ENCODE assay signal across 2 cellular contexts in genomic region chr14:89907655-89908054, GRCh38.
TF ChIP-seq lines count a peak whose summit lies in the region.

No MANE protein-coding gene starts in this region.

TF ChIP-seq in HepG2, 621 proteins besides CTCF, POLR2A, EP300 and RAD21:
- TF ChIP-seq ZNF552 (CRISPR knock-in tag; IDR thresholded peaks at IDR 0.05; ENCODE audit: borderline replicate concordance) = no peak
- no peak for TF ChIP-seq ZZZ3 (CRISPR knock-in tag; IDR thresholded peaks at IDR 0.05; ENCODE audit: borderline replicate concordance)
- peak; percentile 31; the same call in 1 of the 2 replicates for TF ChIP-seq ZNF629 (CRISPR knock-in tag; conservative IDR thresholded peaks at IDR 0.05)
- TF ChIP-seq HDAC2 (CRISPR knock-in tag; IDR thresholded peaks at IDR 0.05) = no peak
- 0 out of 2 replicates have a peak, but pooled peaks have one; percentile 25 for TF ChIP-seq ZMYM4 (CRISPR knock-in tag; IDR thresholded peaks at IDR 0.05)
- no peak for TF ChIP-seq ZNF275 (CRISPR knock-in tag; IDR thresholded peaks at IDR 0.05; ENCODE audit: borderline replicate concordance)
- no peak for TF ChIP-seq MAFF (IDR thresholded peaks at IDR 0.05; ENCODE audit: low read depth, low read length)
- TF ChIP-seq YEATS2 (CRISPR knock-in tag; IDR thresholded peaks at IDR 0.05; ENCODE audit: borderline replicate concordance) = no peak
- TF ChIP-seq ZFAT (CRISPR knock-in tag; conservative IDR thresholded peaks at IDR 0.05) = no peak
- TF ChIP-seq KLF13 (CRISPR knock-in tag; IDR thresholded peaks at IDR 0.05) = no peak
- 0 out of 2 replicates have a peak, but pooled peaks have one; percentile 14 for TF ChIP-seq ZMYM3 (CRISPR knock-in tag; IDR thresholded peaks at IDR 0.05)
- TF ChIP-seq E2F5 (CRISPR knock-in tag; conservative IDR thresholded peaks at IDR 0.05) = no peak
- TF ChIP-seq ZNF780A (CRISPR knock-in tag; IDR thresholded peaks at IDR 0.05) = no peak

TF ChIP-seq in WTC11, 78 proteins besides CTCF, POLR2A, EP300 and RAD21:
- 0 out of 2 replicates have a peak, but pooled peaks have one; percentile 31 for TF ChIP-seq ZNF121 (CRISPR knock-in tag; IDR thresholded peaks at IDR 0.05)
- no peak for TF ChIP-seq IRF1 (CRISPR knock-in tag; IDR thresholded peaks at IDR 0.05)
- no peak for TF ChIP-seq USF2 (CRISPR knock-in tag; IDR thresholded peaks at IDR 0.05)
- no peak for TF ChIP-seq NFE2L1 (CRISPR knock-in tag; IDR thresholded peaks at IDR 0.05)
- no peak for TF ChIP-seq CREB1 (CRISPR knock-in tag; IDR thresholded peaks at IDR 0.05)
